8 cellular contexts compared by ENCODE assay signal in the genomic region with DNA sequence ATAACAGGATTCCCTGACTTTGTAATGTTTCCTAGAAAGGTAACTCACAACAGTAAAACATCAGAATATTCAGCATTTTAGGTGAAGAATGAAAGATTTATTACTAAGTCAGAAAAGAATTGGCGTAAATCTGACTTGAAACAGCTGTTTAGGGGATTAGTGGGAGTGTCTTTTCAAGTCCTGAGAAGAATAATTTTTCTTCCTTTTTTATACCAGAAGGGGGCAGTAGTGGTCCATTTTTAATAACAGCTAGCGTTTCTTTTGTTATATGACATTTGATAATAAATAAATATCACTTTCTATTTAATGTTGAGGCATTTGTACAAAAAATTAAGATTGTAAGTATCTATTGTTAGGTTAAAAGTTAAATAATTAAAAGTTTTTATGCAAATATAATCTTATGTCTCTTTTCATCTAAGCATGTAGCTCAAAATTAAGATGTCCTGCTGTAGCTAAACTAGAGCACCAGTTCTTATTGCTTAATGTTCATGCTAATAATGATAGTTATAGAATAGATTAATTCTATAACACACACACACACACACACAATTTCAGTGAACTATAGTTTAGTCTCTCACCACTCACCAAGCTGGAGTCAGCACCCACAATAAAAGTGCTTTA.
A peak's percentile ranks its signal among the peaks of the same experiment; 100 is the strongest.
DNase-seq lines count a peak whose midpoint lies in the region; ATAC-seq and TF ChIP-seq lines count a peak whose summit lies in the region.

No MANE protein-coding gene starts in this region.

- H3K36me3 ChIP-seq in thoracic aorta (no peaks in the 10 kb centered on the region), WERI-Rb-1 (no peaks in the 10 kb centered on the region)

- peak; percentile 48 for TF ChIP-seq CTCF in thoracic aorta (IDR thresholded peaks at IDR 0.05)
- TF ChIP-seq CTCF in WERI-Rb-1 (IDR thresholded peaks at IDR 0.05; ENCODE audit: low read depth, low read length) = no peak

- peaks cover 0 to 12% of the 10 kb centered on the region in 2 donors for H3K4me1 ChIP-seq in thoracic aorta (ENCODE audit: control insufficient read depth in 1 of 2, low read depth in 2 of 2)

- DNase-seq in AG08395 (ENCODE audit: low spot score) = peak; percentile 18
- DNase-seq in M059J (ENCODE audit: low read depth) = peak; percentile 59
- DNase-seq in globus pallidus (ENCODE audit: low spot score) = peak; percentile 33
- DNase-seq in thoracic aorta (ENCODE audit: low spot score) = no peak
- DNase-seq in ureter (ENCODE audit: low spot score) = no peak
- no peak for DNase-seq in WERI-Rb-1

- no peak overlapping the region for H3K27ac ChIP-seq in thoracic aorta
- H3K27ac ChIP-seq in WERI-Rb-1 = no peak overlapping the region

- ATAC-seq in GM18511 (IDR thresholded peaks at IDR 0.05; ENCODE audit: unreplicated experiment) = peak; percentile 69
- ATAC-seq in SK-N-SH treated with all-trans-retinoic acid at 6 μM for 48 hours = peak; percentile 65; the same call in 2 of the 3 replicates
- ATAC-seq in thoracic aorta (ENCODE audit: insufficient number of reproducible peaks, low FRiP score, low read depth) = no peak

- H3K4me3 ChIP-seq in thoracic aorta (no peak overlapping the region), WERI-Rb-1 (ENCODE audit: low read depth, low read length) (no peak overlapping the region)

- H3K27me3 ChIP-seq in thoracic aorta (replicated peaks; ENCODE audit: insufficient read depth) (no peaks in the 10 kb centered on the region), WERI-Rb-1 (ENCODE audit: insufficient read depth, low read depth, severe bottlenecking) (no peaks in the 10 kb centered on the region)

- no peaks in the 10 kb centered on the region for H3K9me3 ChIP-seq in thoracic aorta
- H3K9me3 ChIP-seq in WERI-Rb-1 (ENCODE audit: severe bottlenecking) = no peaks in the 10 kb centered on the region

TF ChIP-seq in SK-N-SH treated with all-trans-retinoic acid at 6 μM for 48 hours, 23 proteins besides CTCF, POLR2A, EP300 and RAD21:
- TF ChIP-seq, protein P1, sequence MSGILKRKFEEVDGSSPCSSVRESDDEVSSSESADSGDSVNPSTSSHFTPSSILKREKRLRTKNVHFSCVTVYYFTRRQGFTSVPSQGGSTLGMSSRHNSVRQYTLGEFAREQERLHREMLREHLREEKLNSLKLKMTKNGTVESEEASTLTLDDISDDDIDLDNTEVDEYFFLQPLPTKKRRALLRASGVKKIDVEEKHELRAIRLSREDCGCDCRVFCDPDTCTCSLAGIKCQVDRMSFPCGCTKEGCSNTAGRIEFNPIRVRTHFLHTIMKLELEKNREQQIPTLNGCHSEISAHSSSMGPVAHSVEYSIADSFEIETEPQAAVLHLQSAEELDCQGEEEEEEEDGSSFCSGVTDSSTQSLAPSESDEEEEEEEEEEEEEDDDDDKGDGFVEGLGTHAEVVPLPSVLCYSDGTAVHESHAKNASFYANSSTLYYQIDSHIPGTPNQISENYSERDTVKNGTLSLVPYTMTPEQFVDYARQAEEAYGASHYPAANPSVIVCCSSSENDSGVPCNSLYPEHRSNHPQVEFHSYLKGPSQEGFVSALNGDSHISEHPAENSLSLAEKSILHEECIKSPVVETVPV (CRISPR knock-in tag; IDR thresholded peaks at IDR 0.05) = no peak
- TF ChIP-seq BACH2 (CRISPR knock-in tag; IDR thresholded peaks at IDR 0.05; ENCODE audit: borderline replicate concordance) = no peak
- no peak for TF ChIP-seq PPARA (CRISPR knock-in tag; IDR thresholded peaks at IDR 0.05; ENCODE audit: borderline replicate concordance)
- TF ChIP-seq ZC3H10 (CRISPR knock-in tag; IDR thresholded peaks at IDR 0.05) = no peak
- TF ChIP-seq TOX (CRISPR knock-in tag; IDR thresholded peaks at IDR 0.05; ENCODE audit: borderline replicate concordance) = no peak
- TF ChIP-seq ZFP3 (CRISPR knock-in tag; IDR thresholded peaks at IDR 0.05) = no peak
- TF ChIP-seq, protein P2, sequence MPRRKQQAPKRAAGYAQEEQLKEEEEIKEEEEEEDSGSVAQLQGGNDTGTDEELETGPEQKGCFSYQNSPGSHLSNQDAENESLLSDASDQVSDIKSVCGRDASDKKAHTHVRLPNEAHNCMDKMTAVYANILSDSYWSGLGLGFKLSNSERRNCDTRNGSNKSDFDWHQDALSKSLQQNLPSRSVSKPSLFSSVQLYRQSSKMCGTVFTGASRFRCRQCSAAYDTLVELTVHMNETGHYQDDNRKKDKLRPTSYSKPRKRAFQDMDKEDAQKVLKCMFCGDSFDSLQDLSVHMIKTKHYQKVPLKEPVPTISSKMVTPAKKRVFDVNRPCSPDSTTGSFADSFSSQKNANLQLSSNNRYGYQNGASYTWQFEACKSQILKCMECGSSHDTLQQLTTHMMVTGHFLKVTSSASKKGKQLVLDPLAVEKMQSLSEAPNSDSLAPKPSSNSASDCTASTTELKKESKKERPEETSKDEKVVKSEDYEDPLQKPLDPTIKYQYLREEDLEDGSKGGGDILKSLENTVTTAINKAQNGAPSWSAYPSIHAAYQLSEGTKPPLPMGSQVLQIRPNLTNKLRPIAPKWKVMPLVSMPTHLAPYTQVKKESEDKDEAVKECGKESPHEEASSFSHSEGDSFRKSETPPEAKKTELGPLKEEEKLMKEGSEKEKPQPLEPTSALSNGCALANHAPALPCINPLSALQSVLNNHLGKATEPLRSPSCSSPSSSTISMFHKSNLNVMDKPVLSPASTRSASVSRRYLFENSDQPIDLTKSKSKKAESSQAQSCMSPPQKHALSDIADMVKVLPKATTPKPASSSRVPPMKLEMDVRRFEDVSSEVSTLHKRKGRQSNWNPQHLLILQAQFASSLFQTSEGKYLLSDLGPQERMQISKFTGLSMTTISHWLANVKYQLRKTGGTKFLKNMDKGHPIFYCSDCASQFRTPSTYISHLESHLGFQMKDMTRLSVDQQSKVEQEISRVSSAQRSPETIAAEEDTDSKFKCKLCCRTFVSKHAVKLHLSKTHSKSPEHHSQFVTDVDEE (CRISPR knock-in tag; IDR thresholded peaks at IDR 0.05) = no peak
- TF ChIP-seq ESRRG (CRISPR knock-in tag; IDR thresholded peaks at IDR 0.05) = no peak

Comparison
In these comparisons a context has a peak if more than half of its experiments do, and no peak if none do; other contexts are left out.
1. DNase-seq: peak in AG08395 (single experiment), M059J (single experiment) and globus pallidus (single experiment); none in thoracic aorta (single experiment), ureter (single experiment) and WERI-Rb-1 (single experiment).